18 cellular contexts compared by ENCODE assay signal in the genomic region with DNA sequence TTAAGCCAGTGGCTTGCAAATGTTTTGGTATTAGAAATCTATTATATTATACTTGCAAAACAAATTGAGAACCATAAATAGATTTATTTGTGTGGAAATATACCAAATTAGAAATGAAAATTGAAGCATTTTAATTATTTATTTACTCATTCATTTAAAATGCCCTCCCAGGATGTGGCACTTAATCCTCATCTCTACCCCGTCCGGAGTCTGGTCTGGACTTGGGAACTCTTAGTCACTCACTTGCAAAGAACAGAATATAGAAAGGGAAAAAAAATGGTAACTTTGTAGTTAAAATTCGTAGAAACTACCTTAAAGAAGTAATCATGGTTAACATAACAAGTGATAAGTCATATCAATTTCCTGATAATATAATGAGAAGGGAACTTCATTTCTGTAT.
"Had no signal": no experiment of that assay in that cellular context is flagged by ENCODE, and none has a peak within 500 bp of the region (broad histone marks: within the 10 kb centered on the region; RNA-seq: fewer than 3 reads in every experiment).

No MANE protein-coding gene starts in this region.

- H3K4me1 ChIP-seq: colonic mucosa, esophagus muscularis mucosa, foreskin keratinocyte, gastroesophageal sphincter, heart left ventricle, left lung, lower lobe of right lung had no signal

- DNase-seq: colonic mucosa; dermis blood vessel endothelial cell; dorsolateral prefrontal cortex; effector CD4-positive, alpha-beta T cell; effector memory CD4-positive, alpha-beta T cell; heart left ventricle; hypothalamus; immature natural killer cell; left cardiac atrium; left lung; left ventricle myocardium superior; lower lobe of right lung; mesenchymal stem cell; mucosa of descending colon had no signal

- H3K4me3 ChIP-seq: colonic mucosa, dorsolateral prefrontal cortex, esophagus muscularis mucosa, gastroesophageal sphincter, heart left ventricle, hepatocyte, left lung, lower lobe of right lung, mucosa of descending colon had no signal

- H3K9me3 ChIP-seq: colonic mucosa, esophagus muscularis mucosa, gastroesophageal sphincter, mucosa of descending colon had no signal

- H3K36me3 ChIP-seq: colonic mucosa, esophagus muscularis mucosa, gastroesophageal sphincter, heart left ventricle, left lung, lower lobe of right lung had no signal

- H2AFZ ChIP-seq: hepatocyte had no signal

- H3K4me2 ChIP-seq: hepatocyte had no signal

- H3K79me2 ChIP-seq: hepatocyte had no signal

- H3K27me3 ChIP-seq: colonic mucosa, dorsolateral prefrontal cortex, esophagus muscularis mucosa, foreskin keratinocyte, gastroesophageal sphincter, heart left ventricle, hepatocyte, left lung had no signal

- H3K27ac ChIP-seq: colonic mucosa, dorsolateral prefrontal cortex, esophagus muscularis mucosa, foreskin keratinocyte, gastroesophageal sphincter, heart left ventricle, hepatocyte, left lung, lower lobe of right lung had no signal
